In genomic region chr14:105330491-105330895, GRCh38 we compare ENCODE assay signal across 2 cellular contexts.
TF ChIP-seq lines count a peak whose summit lies in the region.

No MANE protein-coding gene starts in this region.

TF ChIP-seq in GM23338, 12 proteins besides CTCF, POLR2A, EP300 and RAD21:
- TF ChIP-seq ZNF114 (CRISPR knock-in tag; IDR thresholded peaks at IDR 0.05) (no peak), CREB1 (CRISPR knock-in tag; IDR thresholded peaks at IDR 0.05; ENCODE audit: low read depth) (no peak), EZH2 (IDR thresholded peaks at IDR 0.05; ENCODE audit: low read depth, unreplicated experiment) (no peak), POLR2AphosphoS5 (IDR thresholded peaks at IDR 0.05; ENCODE audit: low read depth) (no peak), REST (IDR thresholded peaks at IDR 0.05; ENCODE audit: unreplicated experiment) (no peak), JUNB (IDR thresholded peaks at IDR 0.05; ENCODE audit: unreplicated experiment) (no peak), ZNF331 (CRISPR knock-in tag; IDR thresholded peaks at IDR 0.05; ENCODE audit: low read depth) (no peak), ETS1 (IDR thresholded peaks at IDR 0.05) (no peak), STAT1 (IDR thresholded peaks at IDR 0.05; ENCODE audit: unreplicated experiment) (no peak), NANOG (IDR thresholded peaks at IDR 0.05; ENCODE audit: borderline replicate concordance) (no peak), ZNF462 (CRISPR knock-in tag; IDR thresholded peaks at IDR 0.05) (no peak), EZH2phosphoT487 (IDR thresholded peaks at IDR 0.05; ENCODE audit: unreplicated experiment) (no peak)

TF ChIP-seq in GM12878, 131 proteins besides CTCF, POLR2A, EP300 and RAD21:
- TF ChIP-seq SIN3A (IDR thresholded peaks at IDR 0.05; ENCODE audit: low read depth, low read length) (no peak), TAF1 (IDR thresholded peaks at IDR 0.05; ENCODE audit: borderline replicate concordance, low read depth, low read length) (no peak), IKZF1 (conservative IDR thresholded peaks at IDR 0.05) (0 out of 2 replicates have a peak, but pooled peaks have one; percentile 19), BHLHE40 (IDR thresholded peaks at IDR 0.05; ENCODE audit: borderline replicate concordance in 1 of 2, low read depth in 2 of 2, low read length in 1 of 2) (no peak), EGR1 (IDR thresholded peaks at IDR 0.05; ENCODE audit: borderline replicate concordance in 1 of 2, low read depth in 2 of 2, low read length in 2 of 2) (0 out of 3 replicates have a peak, but pooled peaks of 1 of the 2 experiments have one; percentile 6), MYB (IDR thresholded peaks at IDR 0.05; ENCODE audit: borderline replicate concordance, low read depth, low read length) (no peak), ELK1 (IDR thresholded peaks at IDR 0.05; ENCODE audit: low read depth, low read length) (no peak)
